Comparison of ENCODE assay signal across 29 cellular contexts in the genomic region with DNA sequence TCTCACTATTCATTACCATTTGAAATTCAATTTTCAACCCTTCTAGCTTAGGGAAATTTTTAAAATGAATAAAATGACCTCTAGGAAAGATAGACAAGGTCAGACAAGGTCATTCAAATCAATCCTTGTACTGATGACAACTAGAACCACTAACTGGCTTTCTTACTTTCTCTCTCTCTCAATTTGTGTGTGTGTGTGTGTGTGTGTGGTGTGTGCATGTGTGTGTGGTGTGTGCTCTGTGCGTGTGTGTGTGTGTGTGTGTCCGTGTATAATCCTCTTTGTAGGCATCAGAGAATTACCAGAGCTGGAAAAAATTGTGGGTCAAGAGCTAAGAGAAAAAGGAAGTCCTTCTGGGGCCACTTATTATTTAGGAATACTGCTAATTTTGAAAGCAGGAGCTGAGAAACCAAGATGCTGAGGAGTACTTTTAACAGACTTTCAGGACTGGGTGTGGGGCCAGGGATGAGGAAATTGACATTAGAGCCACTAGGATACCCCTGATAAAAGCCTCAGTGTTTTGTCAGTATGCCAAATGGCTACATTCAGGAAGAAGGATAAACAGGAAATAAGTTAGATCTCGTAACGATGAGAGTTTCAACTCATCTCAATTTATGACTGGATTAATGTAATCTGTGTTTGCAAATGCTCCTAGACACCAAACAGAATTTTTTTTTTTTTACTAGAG.
DNase-seq lines count a peak whose midpoint lies in the region; ATAC-seq, FAIRE-seq and TF ChIP-seq lines count a peak whose summit lies in the region.
"Had no signal": no experiment of that assay in that cellular context is flagged by ENCODE, and none has a peak within 500 bp of the region (broad histone marks: within the 10 kb centered on the region; RNA-seq: fewer than 3 reads in every experiment).

No MANE protein-coding gene starts in this region.

- POLR2A ChIA-PET in activated B cell treated with CpG ODN at 0.5 μM for 24 hours (lab: Charles Lee), result no interaction called here

- no peaks in the 10 kb centered on the region for H3K4me1 ChIP-seq in GM23338 (ENCODE audit: insufficient read depth)
- no peaks in the 10 kb centered on the region for H3K4me1 ChIP-seq in neural progenitor cell
- no peaks in the 10 kb centered on the region for H3K4me1 ChIP-seq in pancreas
- H3K4me1 ChIP-seq: gastroesophageal sphincter, psoas muscle, SJSA1, thyroid gland had no signal

- H3K4me1 Mint-ChIP-seq in GM23338, result no peaks in the 10 kb centered on the region; the same call in 2 of the 3 replicates
- H3K4me1 Mint-ChIP-seq in activated B cell treated with CpG ODN at 0.5 μM for 24 hours, result peaks cover 16% of the 10 kb centered on the region
- peaks cover 4% of the 10 kb centered on the region for H3K4me1 Mint-ChIP-seq in neural progenitor cell

- no peaks in the 10 kb centered on the region for H3K9me3 ChIP-seq in neural progenitor cell (ENCODE audit: low read depth)
- no peaks in the 10 kb centered on the region for H3K9me3 ChIP-seq in pancreas
- H3K9me3 ChIP-seq: gastroesophageal sphincter, psoas muscle, SJSA1, thyroid gland had no signal

- H3K4me3 ChIP-seq in GM23338, result no peak overlapping the region
- no peak overlapping the region for H3K4me3 ChIP-seq in neural progenitor cell
- H3K4me3 ChIP-seq in pancreas, result no peak overlapping the region
- H3K4me3 ChIP-seq: gastroesophageal sphincter, psoas muscle, SJSA1, skin epidermis, thyroid gland had no signal

- peak overlapping the region; percentile 61; the same call in 1 of the 2 replicates for H2AFZ ChIP-seq in GM23338
- peak overlapping the region; percentile 42 for H2AFZ ChIP-seq in neural progenitor cell (replicated peaks)

- no peaks in the 10 kb centered on the region for H3K27me3 ChIP-seq in GM23338 (ENCODE audit: insufficient read depth)
- no peaks in the 10 kb centered on the region for H3K27me3 ChIP-seq in neural progenitor cell
- H3K27me3 ChIP-seq in pancreas, result no peaks in the 10 kb centered on the region
- H3K27me3 ChIP-seq: gastroesophageal sphincter, SJSA1, thyroid gland had no signal

- no peak overlapping the region for H3K9ac ChIP-seq in neural progenitor cell
- H3K9ac ChIP-seq: KMS-11 had no signal

- H3K4me3 Mint-ChIP-seq in GM23338, result no peak overlapping the region
- no peak overlapping the region for H3K4me3 Mint-ChIP-seq in activated B cell treated with CpG ODN at 0.5 μM for 24 hours
- no peak overlapping the region for H3K4me3 Mint-ChIP-seq in neural progenitor cell
- H3K4me3 Mint-ChIP-seq: activated T-cell treated with anti-CD3 and anti-CD28 coated beads, Interleukin-2, amount 50 U/mL, for 4 hours; CD4-positive, alpha-beta T cell; mesothelial cell of epicardium; nephron had no signal

- no peaks in the 10 kb centered on the region for H3K9me3 Mint-ChIP-seq in GM23338
- peaks cover 1% of the 10 kb centered on the region for H3K9me3 Mint-ChIP-seq in activated B cell treated with CpG ODN at 0.5 μM for 24 hours
- no peaks in the 10 kb centered on the region for H3K9me3 Mint-ChIP-seq in neural progenitor cell
- H3K9me3 Mint-ChIP-seq: CD4-positive, alpha-beta T cell had no signal

- CTCF ChIA-PET in activated B cell treated with CpG ODN at 0.5 μM for 24 hours (lab: Charles Lee), result no interaction called here

- TF ChIP-seq CTCF in GM23338 (conservative IDR thresholded peaks at IDR 0.05; ENCODE audit: low read depth in 2 of 2) (no peak), activated B cell treated with CpG ODN at 0.5 μM for 24 hours (IDR thresholded peaks at IDR 0.05) (no peak), neural progenitor cell (IDR thresholded peaks at IDR 0.05) (no peak), pancreas (IDR thresholded peaks at IDR 0.05) (no peak)

- H3F3A ChIP-seq in GM23338 (replicated peaks; ENCODE audit: low read depth) (no peaks in the 10 kb centered on the region), neural progenitor cell (ENCODE audit: low read depth) (no peaks in the 10 kb centered on the region)

- H3K27me3 Mint-ChIP-seq in GM23338 (ENCODE audit: insufficient read depth, low read depth, poor library complexity) (no peaks in the 10 kb centered on the region), activated B cell treated with CpG ODN at 0.5 μM for 24 hours (no peaks in the 10 kb centered on the region), neural progenitor cell (ENCODE audit: insufficient read depth, low read depth) (no peaks in the 10 kb centered on the region)
- H3K27me3 Mint-ChIP-seq: CD4-positive, alpha-beta T cell had no signal

- DNase-seq in GM23338 (ENCODE audit: low spot score), result no peak
- DNase-seq in NCI-H2029 treated with DMSO at 0.1 percent for 48 hours (lab: John Stamatoyannopoulos, UW), result peak; percentile 13
- DNase-seq in activated B cell treated with CpG ODN at 0.5 μM for 24 hours, result no peak
- no peak for DNase-seq in neural progenitor cell (ENCODE audit: low spot score)
- no peak for DNase-seq in pancreas
- no peak for DNase-seq in SW 1271 (lab: John Stamatoyannopoulos, UW)
- DNase-seq in NCI-H2081 (lab: John Stamatoyannopoulos, UW), result no peak
- DNase-seq: activated naive CD4-positive, alpha-beta T cell treated with Interleukin-2 at 50 U/mL for 16 hours; activated T-cell treated with anti-CD3 and anti-CD28 coated beads, Interleukin-2, amount 50 U/mL, for 4 hours; amniotic stem cell; CD4-positive, alpha-beta T cell; DMS53; GOT3; kidney glomerular epithelial cell; NCI-H2107; NCI-H69; psoas muscle; stimulated activated CD4-positive, alpha-beta T cell treated with anti-CD3 and anti-CD28 coated beads, Interleukin-2, amount 100 ng/mL, for 48 hours; stimulated activated naive CD8-positive, alpha-beta T cell treated with anti-CD3 and anti-CD28 coated beads, Interleukin-15, Interleukin-2, amounts not matched to agents 100 U/mL and 50 U/mL, for 24 hours; thyroid gland had no signal

- H3K36me3 ChIP-seq in GM23338 (ENCODE audit: insufficient read depth), result no peaks in the 10 kb centered on the region
- H3K36me3 ChIP-seq in neural progenitor cell, result no peaks in the 10 kb centered on the region
- H3K36me3 ChIP-seq in pancreas, result no peaks in the 10 kb centered on the region
- H3K36me3 ChIP-seq: gastroesophageal sphincter, SJSA1, thyroid gland had no signal

- H3K4me2 ChIP-seq in GM23338 (no peak overlapping the region), neural progenitor cell (no peak overlapping the region)
- H3K4me2 ChIP-seq: KMS-11 had no signal

- H4K20me1 ChIP-seq in GM23338 (replicated peaks; ENCODE audit: insufficient read depth) (no peaks in the 10 kb centered on the region), neural progenitor cell (ENCODE audit: low read depth) (no peaks in the 10 kb centered on the region)

- ATAC-seq in GM23338 (no peak), activated B cell treated with CpG ODN at 0.5 μM for 24 hours (ENCODE audit: low read depth) (no peak), pancreas (no peak)
- ATAC-seq: activated CD4-positive, CD25-positive, alpha-beta regulatory T cell treated with anti-CD3 and anti-CD28 coated beads, Interleukin-2, amount 50 U/mL, for 24 hours; activated T-cell treated with anti-CD3 and anti-CD28 coated beads, Interleukin-2, amount 50 U/mL, for 4 hours; gastroesophageal sphincter; Panc1; psoas muscle; stimulated activated naive CD8-positive, alpha-beta T cell treated with anti-CD3 and anti-CD28 coated beads, Interleukin-15, Interleukin-2, amounts not matched to agents 100 U/mL and 50 U/mL, for 24 hours had no signal

- WGBS in pancreas, 2 donors, result 54 to 65% methylated on average over 4 of the region's 4 CpGs

- FAIRE-seq in pancreas (lab: Jason Lieb, UNC), result no peak

- H3K27ac ChIP-seq in GM23338 (ENCODE audit: low read depth) (no peak overlapping the region), neural progenitor cell (no peak overlapping the region), pancreas (no peak overlapping the region)
- H3K27ac ChIP-seq: epithelial cell of prostate, gastroesophageal sphincter, KMS-11, psoas muscle, SJSA1, skin epidermis, thyroid gland had no signal

- intact Hi-C loops in activated B cell treated with CpG ODN at 0.5 μM for 24 hours (cut with micrococcal nuclease) (no loop called here), pancreas (cut with DNase I) (no loop called here)

- H3K79me2 ChIP-seq in GM23338 (replicated peaks; ENCODE audit: insufficient read depth) (no peaks in the 10 kb centered on the region), neural progenitor cell (ENCODE audit: low read depth) (no peaks in the 10 kb centered on the region)

- H3K27ac Mint-ChIP-seq in GM23338 (peak overlapping the region; percentile 52), activated B cell treated with CpG ODN at 0.5 μM for 24 hours (peak overlapping the region; percentile 1), neural progenitor cell (peak overlapping the region; percentile 6)
- H3K27ac Mint-ChIP-seq: CD4-positive, alpha-beta T cell; mesothelial cell of epicardium; nephron had no signal

- H3K36me3 Mint-ChIP-seq in GM23338 (ENCODE audit: low read depth), result no peaks in the 10 kb centered on the region; the same call in 2 of the 3 replicates
- H3K36me3 Mint-ChIP-seq in activated B cell treated with CpG ODN at 0.5 μM for 24 hours (ENCODE audit: low read depth), result no peaks in the 10 kb centered on the region
- H3K36me3 Mint-ChIP-seq in neural progenitor cell, result no peaks in the 10 kb centered on the region
- H3K36me3 Mint-ChIP-seq: mesothelial cell of epicardium had no signal

- H3K9me2 ChIP-seq in GM23338 (ENCODE audit: insufficient read depth), result no peaks in the 10 kb centered on the region

Comparison
In these comparisons a context has a peak if more than half of its experiments do, and no peak if none do; other contexts are left out.
1. H3K27ac Mint-ChIP-seq: peak in every context shown above with its lines; median percentile 52 in GM23338; 6 in neural progenitor cell; 1 in activated B cell treated with CpG ODN at 0.5 μM for 24 hours.